Comparison of ENCODE assay signal across 8 cellular contexts in the genomic region with DNA sequence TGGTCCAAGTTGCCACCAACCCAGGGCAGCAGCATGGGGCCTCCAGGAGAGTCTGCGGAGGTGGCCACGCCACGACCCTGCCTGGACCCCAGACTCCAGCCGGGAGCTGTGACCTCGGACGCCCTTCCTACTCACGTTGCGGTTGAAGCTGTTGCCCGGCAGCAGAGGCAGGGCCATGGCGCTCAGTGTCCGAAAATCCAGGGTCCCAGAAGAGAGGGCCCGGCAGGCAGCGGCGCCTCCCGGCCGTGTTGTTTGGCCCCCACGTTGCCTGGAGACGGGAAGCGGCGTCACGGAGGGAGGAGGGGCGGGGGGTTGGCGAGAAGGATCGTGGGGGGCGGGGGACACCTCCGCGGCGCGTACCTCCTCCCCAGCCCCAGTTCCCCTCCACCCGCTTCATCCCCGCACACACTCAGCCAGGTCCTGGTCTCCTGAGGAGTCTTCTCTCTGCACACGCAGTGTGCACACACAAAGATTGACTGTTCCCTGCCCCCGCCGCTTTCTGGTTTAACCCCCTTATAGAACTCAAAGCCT. TPM values are rescaled to one million over a fixed set of nuclear protein-coding genes. Genes with fewer than 3 reads are reported as not detected.
A peak's percentile ranks its signal among the peaks of the same experiment; 100 is the strongest.
DNase-seq lines count a peak whose midpoint lies in the region; FAIRE-seq and TF ChIP-seq lines count a peak whose summit lies in the region.

A gene with protein sequence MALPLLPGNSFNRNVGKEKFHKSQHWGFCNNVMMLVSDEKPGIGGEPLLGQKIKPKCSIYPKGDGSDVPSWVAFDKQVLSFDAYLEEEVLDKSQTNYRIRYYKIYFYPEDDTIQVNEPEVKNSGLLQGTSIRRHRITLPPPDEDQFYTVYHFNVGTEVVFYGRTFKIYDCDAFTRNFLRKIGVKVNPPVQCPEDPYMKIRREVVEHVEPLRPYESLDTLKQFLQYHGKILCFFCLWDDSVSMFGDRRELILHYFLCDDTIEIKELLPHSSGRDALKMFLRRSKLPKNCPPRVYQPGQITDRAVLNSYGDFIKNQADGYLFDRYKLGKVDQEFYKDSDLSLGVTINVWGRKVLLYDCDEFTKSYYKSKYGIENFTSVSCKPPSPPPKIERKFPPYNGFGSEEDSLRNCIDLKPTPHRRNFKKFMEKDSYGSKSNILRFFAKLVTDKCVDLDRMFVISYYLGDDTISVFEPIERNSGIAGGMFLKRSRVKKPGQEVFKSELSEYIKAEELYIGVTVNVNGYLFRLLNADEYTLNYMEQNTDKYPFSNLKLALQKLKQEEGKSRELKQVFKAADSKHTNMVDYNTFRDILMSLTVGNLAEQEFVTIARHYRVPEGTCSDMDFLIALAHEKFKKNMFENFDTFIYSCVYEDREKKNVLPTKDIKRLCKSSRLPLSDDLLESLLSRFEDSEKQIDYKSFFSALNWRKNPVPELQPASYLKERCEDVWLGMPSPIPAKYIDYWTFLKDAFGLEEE (minus strand): TSS at position 261 of the 531 bp plus-strand sequence. CDS start 84 bp downstream, at position 177.

- no peak within 1 kb of the TSS for H4K91ac ChIP-seq in trophoblast cell (ENCODE audit: low read depth, low read length)

- H3K4me3 ChIP-seq in CD8-positive, alpha-beta memory T cell (ENCODE audit: low read length) = peak within 1 kb of the TSS; percentile 65
- peak within 1 kb of the TSS; percentile 50 for H3K4me3 ChIP-seq in NB4 (ENCODE audit: low read depth, low read length)
- H3K4me3 ChIP-seq in trophoblast cell (ENCODE audit: low read depth, low read length) = peak within 1 kb of the TSS; percentile 70
- H3K4me3 ChIP-seq in uterus = peak within 1 kb of the TSS; percentile 34 to 39
- H3K4me3 ChIP-seq in Caco-2 (ENCODE audit: low read depth, low read length) = no peak within 1 kb of the TSS

- no peak within 1 kb of the TSS for H3K4ac ChIP-seq in trophoblast cell (ENCODE audit: low read depth, low read length)

- POLR2A ChIA-PET in CD8-positive, alpha-beta memory T cell (lab: Charles Lee) = no interaction called here
- POLR2A ChIA-PET in Caco-2 (lab: Charles Lee) = no interaction called here

- no CpG with 5 or more reads among the region's 34 CpGs for WGBS in trophoblast cell (ENCODE audit: extremely low coverage, insufficient coverage, insufficient read length)

- no peak within 1 kb of the TSS for H3K14ac ChIP-seq in trophoblast cell (ENCODE audit: low read length)

- no peak within 1 kb of the TSS for H3K23ac ChIP-seq in trophoblast cell (ENCODE audit: low read length)

- intact Hi-C loops in uterus (cut with DNase I; ENCODE audit: low total_unique reads) = no loop called here
- intact Hi-C loops in Caco-2 (cut with micrococcal nuclease; ENCODE audit: unreplicated experiment) = no loop called here

- TF ChIP-seq POLR2A in NB4 (IDR thresholded peaks at IDR 0.05; ENCODE audit: extremely low read depth, insufficient read length) (no peak), uterus (IDR thresholded peaks at IDR 0.05) (peak in 1 of 2 donors; percentile 18), GM12892 (IDR thresholded peaks at IDR 0.05; ENCODE audit: low read depth, low read length) (no peak)

- H3K9me3 Mint-ChIP-seq in CD8-positive, alpha-beta memory T cell = peaks cover 0 to 3% (median 0%) of the 10 kb centered on the region in 5 donors
- H3K9me3 Mint-ChIP-seq in glutamatergic neuron (ENCODE audit: unreplicated experiment) = no peaks in the 10 kb centered on the region
- no peaks in the 10 kb centered on the region for H3K9me3 Mint-ChIP-seq in Caco-2 (ENCODE audit: unreplicated experiment)

- no peaks in the 10 kb centered on the region for H3K36me3 ChIP-seq in CD8-positive, alpha-beta memory T cell (ENCODE audit: insufficient read depth, low read length)
- no peaks in the 10 kb centered on the region for H3K36me3 ChIP-seq in trophoblast cell (ENCODE audit: control insufficient read depth in 1 of 2, insufficient read depth in 2 of 2, low read length in 2 of 2)
- H3K36me3 ChIP-seq in uterus = no peaks in the 10 kb centered on the region
- no peaks in the 10 kb centered on the region for H3K36me3 ChIP-seq in Caco-2 (ENCODE audit: control insufficient read depth, insufficient read depth, low read length)

- H2AK5ac ChIP-seq in trophoblast cell (ENCODE audit: low read length) = no peak within 1 kb of the TSS

- peaks cover 22 to 34% (median 26%) of the 10 kb centered on the region in 3 donors for H3K4me1 Mint-ChIP-seq in CD8-positive, alpha-beta memory T cell
- H3K4me1 Mint-ChIP-seq in glutamatergic neuron (ENCODE audit: low read depth, unreplicated experiment) (no peaks in the 10 kb centered on the region), Caco-2 (ENCODE audit: low read depth, unreplicated experiment) (no peaks in the 10 kb centered on the region)

- H3K79me1 ChIP-seq in trophoblast cell (ENCODE audit: low read length) = peaks cover 1% of the 10 kb centered on the region

- H3K9ac ChIP-seq in trophoblast cell (ENCODE audit: low read length) = no peak within 1 kb of the TSS

- H2BK12ac ChIP-seq in trophoblast cell (ENCODE audit: low read length) = no peak within 1 kb of the TSS

- BruUV-seq in Caco-2 (replicated peaks; lab: Mats Ljungman, UMichigan) = no TSS peak

- H3K27me3 Mint-ChIP-seq in CD8-positive, alpha-beta memory T cell = peaks cover 0 to 16% of the 10 kb centered on the region in 2 donors
- H3K27me3 Mint-ChIP-seq in glutamatergic neuron (ENCODE audit: unreplicated experiment) (no peaks in the 10 kb centered on the region), Caco-2 (ENCODE audit: insufficient read depth, unreplicated experiment) (no peaks in the 10 kb centered on the region)

- no peaks in the 10 kb centered on the region for H3K79me2 ChIP-seq in trophoblast cell (ENCODE audit: control insufficient read depth, insufficient read depth, low read length, poor library complexity)

- peak within 1 kb of the TSS; percentile 75 for H4K12ac ChIP-seq in trophoblast cell (ENCODE audit: low read depth, low read length)

- FAIRE-seq in GM12892 (lab: Jason Lieb, UNC) = no peak

- peaks cover 0 to 3% (median 0%) of the 10 kb centered on the region in 3 donors for H3K36me3 Mint-ChIP-seq in CD8-positive, alpha-beta memory T cell
- H3K36me3 Mint-ChIP-seq in glutamatergic neuron (ENCODE audit: unreplicated experiment) (no peaks in the 10 kb centered on the region), Caco-2 (ENCODE audit: insufficient read depth, unreplicated experiment) (no peaks in the 10 kb centered on the region)

- CTCF ChIA-PET in CD8-positive, alpha-beta memory T cell (lab: Charles Lee) = interaction anchor here (1.5 kb wide), 1 partner anchor 98 kb away, joined by 7 read pairs; no protein-coding TSS in a partner anchor
- CTCF ChIA-PET in Caco-2 (lab: Charles Lee) = no interaction called here

- peak within 1 kb of the TSS; percentile 73 for H3K4me2 ChIP-seq in trophoblast cell (ENCODE audit: low read length)

- peak within 1 kb of the TSS; percentile 89 to 96 (median 91) for H3K4me3 Mint-ChIP-seq in CD8-positive, alpha-beta memory T cell
- H3K4me3 Mint-ChIP-seq in glutamatergic neuron (ENCODE audit: unreplicated experiment) = peak within 1 kb of the TSS; percentile 75
- no peak within 1 kb of the TSS for H3K4me3 Mint-ChIP-seq in Caco-2 (ENCODE audit: unreplicated experiment)

- H3K27ac ChIP-seq in CD8-positive, alpha-beta memory T cell (ENCODE audit: low read depth, low read length) = peak within 1 kb of the TSS; percentile 81
- no peak within 1 kb of the TSS for H3K27ac ChIP-seq in trophoblast cell (ENCODE audit: low read depth, low read length)
- peak within 1 kb of the TSS; percentile 60 to 61 for H3K27ac ChIP-seq in uterus

- H2BK5ac ChIP-seq in trophoblast cell (ENCODE audit: low read depth, low read length, poor library complexity) = no peak within 1 kb of the TSS

- DNase-seq in CD8-positive, alpha-beta memory T cell = peak; percentile 43 to 81 (median 63)
- peak; percentile 58 for DNase-seq in NB4 (ENCODE audit: low read depth)
- DNase-seq in activated naive CD4-positive, alpha-beta T cell (lab: John Stamatoyannopoulos, UW) = peak in 3 of 4 experiments; percentile 2 to 58 (median 9)
- DNase-seq in glutamatergic neuron = peak; percentile 15
- DNase-seq in trophoblast cell = peak in 1 of 2 donors; percentile 32
- DNase-seq in uterus = peak; percentile 43 to 58
- DNase-seq in GM12892 (ENCODE audit: insufficient read length) = no peak
- DNase-seq in Caco-2 = no peak

- H3K4me1 ChIP-seq in CD8-positive, alpha-beta memory T cell (ENCODE audit: insufficient read depth, low read length) = peaks cover 5% of the 10 kb centered on the region
- H3K4me1 ChIP-seq in trophoblast cell (ENCODE audit: control insufficient read depth in 1 of 2, insufficient read depth in 2 of 2, low read length in 2 of 2) = no peaks in the 10 kb centered on the region
- no peaks in the 10 kb centered on the region for H3K4me1 ChIP-seq in uterus
- H3K4me1 ChIP-seq in Caco-2 = no peaks in the 10 kb centered on the region

- H3K27ac Mint-ChIP-seq in CD8-positive, alpha-beta memory T cell = peak within 1 kb of the TSS; percentile 94 to 99 (median 97)
- no peak within 1 kb of the TSS for H3K27ac Mint-ChIP-seq in glutamatergic neuron (ENCODE audit: unreplicated experiment)
- H3K27ac Mint-ChIP-seq in Caco-2 (ENCODE audit: unreplicated experiment) = no peak within 1 kb of the TSS

- peak within 1 kb of the TSS; percentile 54 for H4K8ac ChIP-seq in trophoblast cell (ENCODE audit: low read depth, low read length)

- H2BK120ac ChIP-seq in trophoblast cell (ENCODE audit: insufficient read depth, low read length, poor library complexity) = no peak within 1 kb of the TSS

- TF ChIP-seq CTCF in NB4 (IDR thresholded peaks at IDR 0.05; ENCODE audit: low read depth, low read length) (no peak), glutamatergic neuron (IDR thresholded peaks at IDR 0.05; ENCODE audit: partially characterized antibody, unreplicated experiment) (no peak), uterus (IDR thresholded peaks at IDR 0.05) (no peak), Caco-2 (IDR thresholded peaks at IDR 0.05; ENCODE audit: insufficient read depth in 1 of 2, low read depth in 1 of 2, low read length in 1 of 2, severe bottlenecking in 1 of 2, unreplicated experiment in 1 of 2) (no peak)

- no peaks in the 10 kb centered on the region for H3K27me3 ChIP-seq in CD8-positive, alpha-beta memory T cell (ENCODE audit: insufficient read depth, low read length, poor library complexity, severe bottlenecking)
- H3K27me3 ChIP-seq in trophoblast cell (ENCODE audit: insufficient read depth, low read length) = no peaks in the 10 kb centered on the region
- H3K27me3 ChIP-seq in uterus = no peaks in the 10 kb centered on the region
- no peaks in the 10 kb centered on the region for H3K27me3 ChIP-seq in Caco-2 (replicated peaks; ENCODE audit: control insufficient read depth, insufficient read depth, low read length)

- H2AFZ ChIP-seq in trophoblast cell (ENCODE audit: insufficient read depth, low read length, poor library complexity) = peak within 1 kb of the TSS; percentile 63

- H3K18ac ChIP-seq in trophoblast cell (ENCODE audit: low read length) = no peak within 1 kb of the TSS

- H3K9me3 ChIP-seq in CD8-positive, alpha-beta memory T cell (ENCODE audit: low read length) = no peaks in the 10 kb centered on the region
- no peaks in the 10 kb centered on the region for H3K9me3 ChIP-seq in trophoblast cell (ENCODE audit: insufficient read depth, low read depth, low read length)
- H3K9me3 ChIP-seq in uterus = no peaks in the 10 kb centered on the region
- H3K9me3 ChIP-seq in Caco-2 = no peaks in the 10 kb centered on the region

RNA-seq across cellular contexts. Expression of the gene that starts here (rescaled TPM):
- under 1 TPM; 0.18 to 0.20 TPM for total RNA-seq in CD8-positive, alpha-beta memory T cell
- polyA plus RNA-seq in CD8-positive, alpha-beta memory T cell = 3.5 TPM
- total RNA-seq in glutamatergic neuron (ENCODE audit: unreplicated experiment) (not detected), uterus (1 to 10 TPM in 3 of 4 donors, under 1 TPM in 1; 0.59 to 6.4 (median 4.1) TPM), Caco-2 (2022) (not detected in 2 replicates)
- polyA plus RNA-seq in trophoblast cell (2013) = 0.40 and 0.41 TPM in 2 replicates
- polyA plus RNA-seq in GM12892 (2012; ENCODE audit: missing spikeins) = not detected

Comparison
In these comparisons a context has a peak if more than half of its experiments do, and no peak if none do; other contexts are left out.
1. Peak in DNase-seq in glutamatergic neuron; RNA of the gene not detected or under 1 TPM.
2. DNase-seq: peak in CD8-positive, alpha-beta memory T cell (5 of 5), NB4 (single experiment), activated naive CD4-positive, alpha-beta T cell (3 of 4) and uterus (2 of 2); none in GM12892 (single experiment) and Caco-2 (0 of 2).
3. H3K27ac Mint-ChIP-seq: peak in CD8-positive, alpha-beta memory T cell (8 of 8); none in glutamatergic neuron (single experiment) and Caco-2 (single experiment).